Comparison of ENCODE assay signal across 9 cellular contexts in the genomic region with DNA sequence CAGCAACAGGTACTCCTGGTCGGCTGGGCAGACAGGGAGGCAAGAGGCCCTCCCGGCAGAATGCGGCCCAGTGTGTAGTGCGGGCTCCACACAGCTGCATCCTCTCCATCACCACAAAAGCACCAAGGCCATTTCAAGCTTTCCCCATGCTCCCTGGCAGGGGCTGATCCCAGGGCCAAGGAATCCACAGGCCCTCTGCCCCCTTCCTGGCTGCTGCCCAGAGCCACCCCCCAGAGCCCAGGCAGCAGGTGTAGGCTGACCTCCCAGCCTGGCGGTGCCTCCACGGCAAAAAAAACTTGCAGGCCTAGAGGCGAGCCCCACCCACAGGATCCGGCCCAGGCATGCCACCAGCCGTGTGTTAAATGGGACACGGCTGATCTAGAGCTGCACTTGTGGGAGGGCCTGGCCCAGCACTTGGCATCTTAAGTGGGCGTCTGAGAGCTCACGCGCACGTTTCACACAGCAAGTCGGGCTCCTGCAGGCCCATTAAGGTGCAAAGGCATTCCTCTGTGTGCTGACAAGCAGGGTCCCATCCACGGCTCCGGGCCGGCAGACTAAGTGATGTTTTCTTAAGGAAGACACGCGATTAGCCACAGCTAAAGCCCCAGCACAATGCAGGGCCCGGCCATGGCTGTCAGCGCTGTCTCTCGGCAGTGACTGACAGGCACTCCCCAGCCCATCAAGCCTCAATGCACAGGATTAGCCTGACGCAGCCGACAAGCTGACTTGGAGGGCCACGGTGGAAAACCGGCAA. TPM values are rescaled to one million over a fixed set of nuclear protein-coding genes. Genes with fewer than 3 reads are reported as not detected.
DNase-seq lines count a peak whose midpoint lies in the region; ATAC-seq and TF ChIP-seq lines count a peak whose summit lies in the region.
"Had no signal": no experiment of that assay in that cellular context is flagged by ENCODE, and none has a peak within 500 bp of the region (broad histone marks: within the 10 kb centered on the region; RNA-seq: fewer than 3 reads in every experiment).

No MANE protein-coding gene starts in this region.

- no peak overlapping the region for H2BK20ac ChIP-seq in H9 (ENCODE audit: low read depth, low read length, poor library complexity, severe bottlenecking)

- H3K9me3 Mint-ChIP-seq in H9, result no peaks in the 10 kb centered on the region
- H3K9me3 Mint-ChIP-seq: activated T-helper 1 cell treated with anti-CD3 and anti-CD28 coated beads, Interleukin-12 subunit alpha, Interleukin-12 subunit beta, Interleukin-2, Interleukin-4 antibody, amounts not matched to agents 30 ng/mL and 10 ng/mL and 1 ng/mL, durations not matched to agents 14 hours and 24 hours and 36 hours had no signal

- no peak overlapping the region for H2AFZ ChIP-seq in H9 (ENCODE audit: low read length)

- no peak overlapping the region for H2AK5ac ChIP-seq in H9 (ENCODE audit: insufficient read length, low read length)

- no peaks in the 10 kb centered on the region for H3K23me2 ChIP-seq in H9 (ENCODE audit: insufficient read length, low read depth, low read length, poor library complexity, severe bottlenecking)

- H4K91ac ChIP-seq in H9 (ENCODE audit: insufficient read length, low read depth, low read length), result no peak overlapping the region

- H3K9me3 ChIP-seq in H9 (ENCODE audit: control insufficient read depth, low read depth, low read length), result no peaks in the 10 kb centered on the region
- H3K9me3 ChIP-seq in effector memory CD4-positive, alpha-beta T cell (ENCODE audit: control insufficient read depth, low read length), result no peaks in the 10 kb centered on the region
- no peaks in the 10 kb centered on the region for H3K9me3 ChIP-seq in ovary

- H3K56ac ChIP-seq in H9 (ENCODE audit: insufficient read length, low read depth, low read length), result no peak overlapping the region

- H3K4me3 Mint-ChIP-seq in H9, result no peak overlapping the region
- H3K4me3 Mint-ChIP-seq: activated T-helper 1 cell treated with anti-CD3 and anti-CD28 coated beads, Interleukin-12 subunit alpha, Interleukin-12 subunit beta, Interleukin-2, Interleukin-4 antibody, amounts not matched to agents 30 ng/mL and 10 ng/mL and 1 ng/mL, durations not matched to agents 14 hours and 24 hours and 36 hours had no signal

- no peak for TF ChIP-seq POLR2A in ovary (IDR thresholded peaks at IDR 0.05)

- H3K4me2 ChIP-seq in H9 (ENCODE audit: insufficient read depth, insufficient read length, low read length), result no peak overlapping the region

- DNase-seq in H9 (peak; percentile 35), SW480 (ENCODE audit: low spot score) (peak; percentile 41), ovary (peak in 3 of 5 donors; percentile 21 to 46 (median 23)), GM03348 (ENCODE audit: low spot score) (no peak)
- DNase-seq in effector memory CD4-positive, alpha-beta T cell, result no peak

- no peak overlapping the region for H2BK5ac ChIP-seq in H9 (ENCODE audit: insufficient read length, low read length)

- no peak overlapping the region for H3T11ph ChIP-seq in H9 (ENCODE audit: low read length)

- no CpG with 5 or more reads among the region's 27 CpGs for WGBS in H9 (ENCODE audit: extremely low coverage, insufficient read length, low lambda C conversion rate)
- WGBS in ovary, 3 donors, result 58 to 74% (median 61%) methylated on average over 27 of the region's 27 CpGs

- peaks cover 4 to 12% of the 10 kb centered on the region in 2 experiments; a peak in 2 of 4 replicates for H3K4me1 Mint-ChIP-seq in H9

- H3K4me1 ChIP-seq in H9 (ENCODE audit: insufficient read depth, low read length) (no peaks in the 10 kb centered on the region; the same call in 1 of the 2 replicates), ovary (ENCODE audit: insufficient read depth) (peaks cover 3% of the 10 kb centered on the region)
- H3K4me1 ChIP-seq in effector memory CD4-positive, alpha-beta T cell (ENCODE audit: control insufficient read depth, insufficient read depth, low read length, poor library complexity, severe bottlenecking), result peaks cover 13% of the 10 kb centered on the region

- H3K14ac ChIP-seq in H9 (ENCODE audit: insufficient read depth, low read length), result peak overlapping the region; percentile 28; the same call in 1 of the 2 replicates

- peak overlapping the region in 2 of 3 experiments; percentile 68 to 84; a peak in 2 of 7 replicates for H3K27ac Mint-ChIP-seq in H9
- H3K27ac Mint-ChIP-seq: activated T-helper 1 cell treated with anti-CD3 and anti-CD28 coated beads, Interleukin-12 subunit alpha, Interleukin-12 subunit beta, Interleukin-2, Interleukin-4 antibody, amounts not matched to agents 30 ng/mL and 10 ng/mL and 1 ng/mL, durations not matched to agents 14 hours and 24 hours and 36 hours had no signal

- ATAC-seq in HG02759 (IDR thresholded peaks at IDR 0.05; ENCODE audit: unreplicated experiment), result no peak
- ATAC-seq in HG03280 (IDR thresholded peaks at IDR 0.05; ENCODE audit: unreplicated experiment), result no peak
- no peak for ATAC-seq in HG03521 (IDR thresholded peaks at IDR 0.05; ENCODE audit: unreplicated experiment)

- no peak overlapping the region for H3K18ac ChIP-seq in H9 (ENCODE audit: insufficient read length, low read depth, low read length)

- H3K79me1 ChIP-seq in H9 (ENCODE audit: insufficient read depth, low read depth, low read length, poor library complexity, severe bottlenecking), result no peaks in the 10 kb centered on the region

- H2BK15ac ChIP-seq in H9 (ENCODE audit: low read depth, low read length), result no peak overlapping the region

- no peaks in the 10 kb centered on the region for H3K79me2 ChIP-seq in H9 (ENCODE audit: insufficient read depth, low read length)

- no peak overlapping the region for H4K8ac ChIP-seq in H9 (replicated peaks; ENCODE audit: insufficient read length, low read depth, low read length)

- no peak overlapping the region for H3K4me3 ChIP-seq in effector memory CD4-positive, alpha-beta T cell (ENCODE audit: insufficient read depth, low read depth, low read length, poor library complexity, severe bottlenecking)
- H3K4me3 ChIP-seq in ovary, result no peak overlapping the region

- H4K20me1 ChIP-seq in H9 (ENCODE audit: control insufficient read depth, insufficient read depth, insufficient read length), result no peaks in the 10 kb centered on the region

- no peak for TF ChIP-seq CTCF in H9 (conservative IDR thresholded peaks at IDR 0.05)
- no peak for TF ChIP-seq CTCF in ovary (IDR thresholded peaks at IDR 0.05)

- no peak overlapping the region for H2BK12ac ChIP-seq in H9 (ENCODE audit: insufficient read length, low read depth, low read length)

- no peaks in the 10 kb centered on the region for H3K27me3 Mint-ChIP-seq in H9 (ENCODE audit: low read depth)

- no peak overlapping the region for H3K4ac ChIP-seq in H9 (ENCODE audit: low read depth, low read length)

- TF ChIP-seq EP300 in ovary (IDR thresholded peaks at IDR 0.05), result no peak

- H4K5ac ChIP-seq in H9 (ENCODE audit: insufficient read length, low read depth, low read length), result no peak overlapping the region

- no peak overlapping the region for H3K27ac ChIP-seq in H9 (ENCODE audit: insufficient read length, low read depth, low read length)
- peak overlapping the region; percentile 10 for H3K27ac ChIP-seq in effector memory CD4-positive, alpha-beta T cell (ENCODE audit: insufficient read depth, low read length, poor library complexity, severe bottlenecking)
- no peak overlapping the region for H3K27ac ChIP-seq in ovary

- no peak overlapping the region for H2BK120ac ChIP-seq in H9 (ENCODE audit: low read depth, low read length, poor library complexity, severe bottlenecking)

- no peaks in the 10 kb centered on the region for H3K36me3 Mint-ChIP-seq in H9 (ENCODE audit: insufficient read depth in 1 of 3, low read depth in 3 of 3)

- H3K9ac ChIP-seq in H9 (ENCODE audit: extremely low read depth, insufficient read length, low read length), result no peak overlapping the region

- H3K36me3 ChIP-seq in effector memory CD4-positive, alpha-beta T cell (ENCODE audit: control insufficient read depth, insufficient read depth, low read length), result no peaks in the 10 kb centered on the region
- H3K36me3 ChIP-seq in ovary, result no peaks in the 10 kb centered on the region

- no peaks in the 10 kb centered on the region for H3K27me3 ChIP-seq in H9 (ENCODE audit: insufficient read depth, low read length)
- H3K27me3 ChIP-seq in effector memory CD4-positive, alpha-beta T cell (replicated peaks; ENCODE audit: control insufficient read depth, insufficient read depth, low read length, poor library complexity, severe bottlenecking), result no peaks in the 10 kb centered on the region
- H3K27me3 ChIP-seq in ovary, result no peaks in the 10 kb centered on the region

- H3K23ac ChIP-seq in H9 (ENCODE audit: insufficient read length, low read depth, low read length), result no peak overlapping the region

- intact Hi-C loops in ovary (cut with DNase I), result no loop called here

RNA-seq across cellular contexts. Expression of a gene that starts 19.8 kb away (rescaled TPM):
- total RNA-seq in H9 (2021) (22.4 and 22.9 TPM in 2 replicates), ovary (10 to 100 TPM in 2 of 7 donors, 1 to 10 TPM in 5; 3.1 to 14.9 (median 6.0) TPM)
- 1 to 10 TPM in 1 of 2 donors, not detected in 1; 5.1 TPM for polyA plus RNA-seq in ovary

RNA-seq across cellular contexts. Expression of a gene that starts 19.8 kb away (rescaled TPM):
- total RNA-seq in H9 (2021) (24.0 and 24.4 TPM in 2 replicates), ovary (10 to 100 TPM in 6 of 7 donors, 1 to 10 TPM in 1; 9.1 to 54.3 (median 16.7) TPM)
- polyA plus RNA-seq in ovary, result 1 to 10 TPM; 7.1 to 7.3 TPM

Comparison
In these comparisons a context has a peak if more than half of its experiments do, and no peak if none do; other contexts are left out.
1. DNase-seq: peak in H9 (single experiment), SW480 (single experiment) and ovary (3 of 5); none in effector memory CD4-positive, alpha-beta T cell (0 of 3) and GM03348 (single experiment).